1 cellular context compared by ENCODE assay signal in genomic region chr4:121785479-121785878, GRCh38.
TF ChIP-seq lines count a peak whose summit lies in the region.

No MANE protein-coding gene starts in this region.

TF ChIP-seq in H1, 55 proteins besides CTCF, POLR2A, EP300 and RAD21:
- TF ChIP-seq CHD1 (IDR thresholded peaks at IDR 0.05; ENCODE audit: low read depth, low read length) (no peak), CHD7 (IDR thresholded peaks at IDR 0.05; ENCODE audit: insufficient replicate concordance, low read length) (no peak), CBX8 (IDR thresholded peaks at IDR 0.05; ENCODE audit: borderline replicate concordance, low read depth, low read length) (no peak), KDM5A (IDR thresholded peaks at IDR 0.05; ENCODE audit: low read length) (no peak), BRCA1 (IDR thresholded peaks at IDR 0.05; ENCODE audit: low read depth, low read length) (no peak), NANOG (IDR thresholded peaks at IDR 0.05; ENCODE audit: insufficient read depth, low read depth, low read length, poor library complexity, severe bottlenecking) (no peak), CBX5 (IDR thresholded peaks at IDR 0.05; ENCODE audit: low read depth, low read length) (no peak), MAFK (IDR thresholded peaks at IDR 0.05; ENCODE audit: low read depth, low read length) (no peak), CEBPB (IDR thresholded peaks at IDR 0.05; ENCODE audit: low read depth, low read length) (no peak), CREB1 (IDR thresholded peaks at IDR 0.05) (no peak), SIX5 (IDR thresholded peaks at IDR 0.05; ENCODE audit: low read depth, low read length) (no peak), CHD2 (IDR thresholded peaks at IDR 0.05; ENCODE audit: low read length) (no peak), ATF2 (IDR thresholded peaks at IDR 0.05; ENCODE audit: low read length) (no peak), E2F6 (IDR thresholded peaks at IDR 0.05) (no peak), NRF1 (IDR thresholded peaks at IDR 0.05; ENCODE audit: low read depth, low read length) (no peak), EGR1 (IDR thresholded peaks at IDR 0.05; ENCODE audit: borderline replicate concordance, low read depth, low read length) (no peak), POU5F1 (IDR thresholded peaks at IDR 0.05; ENCODE audit: low read depth, low read length) (no peak), BCL11A (IDR thresholded peaks at IDR 0.05; ENCODE audit: low read depth in 2 of 2, low read length in 2 of 2) (no peak)
